In the genomic region with DNA sequence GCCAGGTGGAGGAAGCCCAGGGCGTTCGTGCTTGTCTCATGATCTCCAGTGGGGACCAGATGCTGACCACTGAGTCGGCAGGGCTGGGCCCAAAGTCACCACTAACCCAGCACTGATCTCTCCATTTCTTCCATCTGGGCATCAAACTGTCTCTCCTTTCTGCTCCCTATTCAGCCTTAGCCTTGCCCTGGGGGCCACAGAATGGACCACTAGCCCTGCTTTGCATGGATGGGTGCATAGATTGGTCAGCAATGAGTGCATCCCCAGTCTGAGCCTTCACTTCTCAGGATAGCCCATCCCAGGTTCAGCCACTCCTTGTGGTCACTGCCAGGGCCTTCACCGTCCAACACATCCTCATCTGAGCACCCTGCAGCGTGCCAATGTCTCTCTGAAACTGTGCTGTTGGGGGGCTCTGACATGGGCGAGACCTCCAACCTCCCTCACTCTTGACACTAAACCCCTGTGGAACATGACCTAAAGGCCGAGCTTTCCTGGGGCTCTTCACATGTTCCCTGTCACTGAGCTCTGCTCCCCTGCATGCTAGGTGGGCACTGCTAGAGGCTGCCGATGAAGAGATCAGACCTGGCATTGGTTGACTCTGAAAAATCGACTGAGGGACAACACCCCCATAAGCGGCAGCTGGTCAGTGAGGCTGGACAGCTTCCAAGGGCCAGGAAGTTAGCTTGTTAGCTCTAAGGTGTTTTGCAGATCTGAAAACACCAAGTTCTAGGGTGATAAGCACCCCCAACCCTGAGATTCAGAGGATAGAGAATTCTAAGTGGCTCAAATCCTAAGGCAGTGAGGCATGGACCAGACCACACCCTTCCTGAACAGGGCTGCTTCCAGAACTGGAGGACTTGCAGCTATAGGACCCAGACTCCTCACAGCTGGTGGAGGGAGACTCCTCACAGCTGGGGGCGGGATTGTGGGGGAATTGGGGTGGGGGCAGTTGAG, we compare ENCODE assay signal across 21 cellular contexts.
DNase-seq lines count a peak whose midpoint lies in the region; ATAC-seq, FAIRE-seq and TF ChIP-seq lines count a peak whose summit lies in the region.
"Had no signal": no experiment of that assay in that cellular context is flagged by ENCODE, and none has a peak within 500 bp of the region (broad histone marks: within the 10 kb centered on the region; RNA-seq: fewer than 3 reads in every experiment).

No MANE protein-coding gene starts in this region.

- H3K27me3 Mint-ChIP-seq in activated CD8-positive, alpha-beta T cell treated with anti-CD3 and anti-CD28 coated beads for 36 hours = no peaks in the 10 kb centered on the region
- H3K27me3 Mint-ChIP-seq: CD4-positive, alpha-beta T cell had no signal

- no peaks in the 10 kb centered on the region for H4K20me1 ChIP-seq in K562 (replicated peaks; ENCODE audit: control insufficient read depth, insufficient read depth, low read length)
- H4K20me1 ChIP-seq in HepG2 (ENCODE audit: insufficient read depth, low read length) = no peaks in the 10 kb centered on the region

- H3K79me2 ChIP-seq in K562 (ENCODE audit: control insufficient read depth, insufficient read depth, low read length) (no peaks in the 10 kb centered on the region), HepG2 (ENCODE audit: insufficient read depth, low read length) (peaks cover 62% of the 10 kb centered on the region)

- H3K9me3 ChIP-seq in K562 (replicated peaks; ENCODE audit: control insufficient read depth, insufficient read depth, low read depth, low read length) (no peaks in the 10 kb centered on the region), HepG2 (ENCODE audit: low read length) (no peaks in the 10 kb centered on the region), tibial artery (no peaks in the 10 kb centered on the region)
- H3K9me3 ChIP-seq: gastrocnemius medialis had no signal

- intact Hi-C loops in K562 (cut with micrococcal nuclease) = no loop called here
- intact Hi-C loops in HepG2 (cut with micrococcal nuclease; ENCODE audit: unreplicated experiment) = no loop called here
- intact Hi-C loops in tibial artery (cut with DNase I; ENCODE audit: low total_unique reads) = no loop called here
- intact Hi-C loops in activated CD8-positive, alpha-beta T cell treated with anti-CD3 and anti-CD28 coated beads for 36 hours (cut with micrococcal nuclease) = no loop called here

- H3K27ac ChIP-seq in K562 (ENCODE audit: extremely low read depth, low read depth, low read length) = no peak overlapping the region
- H3K27ac ChIP-seq in HepG2 (ENCODE audit: extremely low read length, insufficient read depth, low read length) = peak overlapping the region; percentile 93
- no peak overlapping the region for H3K27ac ChIP-seq in tibial artery
- H3K27ac ChIP-seq: gastrocnemius medialis, PC-9 had no signal

- H3K4me3 Mint-ChIP-seq in activated CD8-positive, alpha-beta T cell treated with anti-CD3 and anti-CD28 coated beads for 36 hours = no peak overlapping the region
- H3K4me3 Mint-ChIP-seq: activated naive CD4-positive, alpha-beta T cell treated with anti-CD3 and anti-CD28 coated beads for 36 hours; CD4-positive, alpha-beta T cell had no signal

- H3K27ac Mint-ChIP-seq in activated CD8-positive, alpha-beta T cell treated with anti-CD3 and anti-CD28 coated beads for 36 hours = no peak overlapping the region
- H3K27ac Mint-ChIP-seq: activated naive CD4-positive, alpha-beta T cell treated with anti-CD3 and anti-CD28 coated beads for 36 hours; CD4-positive, alpha-beta T cell had no signal

- peak; percentile 33 for DNase-seq in activated effector memory CD4-positive, alpha-beta T cell treated with anti-CD3 and anti-CD28 coated beads, Interleukin-2, amount 50 U/mL, for 16 hours
- no peak for DNase-seq in activated effector memory CD4-positive, alpha-beta T cell treated with Interleukin-2 at 50 U/mL for 16 hours
- DNase-seq in K562 (ENCODE audit: extremely low read depth in 1 of 4, low spot score in 3 of 4) (no peak), HepG2 (ENCODE audit: low spot score) (no peak), tibial artery (peak; percentile 15 to 57), midbrain (lab: John Stamatoyannopoulos, UW) (no peak)
- DNase-seq in activated CD8-positive, alpha-beta T cell treated with anti-CD3 and anti-CD28 coated beads for 36 hours = no peak
- DNase-seq in effector CD8-positive, alpha-beta T cell (lab: John Stamatoyannopoulos, UW) = no peak
- DNase-seq: activated naive CD4-positive, alpha-beta T cell treated with anti-CD3 and anti-CD28 coated beads for 36 hours; DMS53; erythroblast; NCI-H1436; NCI-H2171 treated with DMSO at 0.1 percent for 48 hours; NCI-H748 treated with DMSO at 0.1 percent for 48 hours; PC-9; stimulated activated CD4-positive, alpha-beta T cell treated with anti-CD3 and anti-CD28 coated beads, Interleukin-2, amount 100 ng/mL, for 48 hours had no signal

- peaks cover 33% of the 10 kb centered on the region in 2 experiments for H3K4me1 ChIP-seq in K562 (replicated peaks in 1 of 2; ENCODE audit: control insufficient read depth in 2 of 2, insufficient read depth in 2 of 2, low read length in 2 of 2)
- H3K4me1 ChIP-seq in HepG2 (ENCODE audit: insufficient read depth, low read length) = peaks cover 98% of the 10 kb centered on the region
- peaks cover 0 to 44% (median 38%) of the 10 kb centered on the region in 4 donors for H3K4me1 ChIP-seq in tibial artery

- H3K9me3 Mint-ChIP-seq in activated CD8-positive, alpha-beta T cell treated with anti-CD3 and anti-CD28 coated beads for 36 hours = no peaks in the 10 kb centered on the region
- H3K9me3 Mint-ChIP-seq: activated naive CD4-positive, alpha-beta T cell treated with anti-CD3 and anti-CD28 coated beads for 36 hours; CD4-positive, alpha-beta T cell had no signal

- ATAC-seq in K562 = no peak
- no peak for ATAC-seq in HepG2
- ATAC-seq in activated CD8-positive, alpha-beta T cell treated with anti-CD3 and anti-CD28 coated beads for 36 hours = no peak
- ATAC-seq: gastrocnemius medialis, SK-N-SH treated with all-trans-retinoic acid at 6 μM for 48 hours had no signal

- TF ChIP-seq RAD21 in K562 (CRISPR knock-in tag; conservative IDR thresholded peaks at IDR 0.05 in 1 of 2, IDR thresholded peaks at IDR 0.05 in 1 of 2) (no peak), HepG2 (CRISPR knock-in tag; IDR thresholded peaks at IDR 0.05) (no peak)

- H3K27me3 ChIP-seq in K562 (ENCODE audit: control insufficient read depth in 2 of 2, insufficient read depth in 2 of 2, low read length in 2 of 2) (no peaks in the 10 kb centered on the region), HepG2 (ENCODE audit: control insufficient read depth in 1 of 2, insufficient read depth in 2 of 2, low read length in 2 of 2) (no peaks in the 10 kb centered on the region; a peak in 1 of 5 replicates), tibial artery (no peaks in the 10 kb centered on the region)
- H3K27me3 ChIP-seq: gastrocnemius medialis had no signal

- H3K36me3 Mint-ChIP-seq in activated CD8-positive, alpha-beta T cell treated with anti-CD3 and anti-CD28 coated beads for 36 hours (ENCODE audit: low read depth) = no peaks in the 10 kb centered on the region

- peak; percentile 11 for FAIRE-seq in K562 (lab: Jason Lieb, UNC)
- FAIRE-seq in HepG2 (lab: Jason Lieb, UNC) = no peak
- FAIRE-seq: A204.1, HTR-8/SVneo had no signal

- BruUV-seq in K562 (replicated peaks; lab: Mats Ljungman, UMichigan) (no TSS peak), HepG2 (replicated peaks; lab: Mats Ljungman, UMichigan) (no TSS peak)

- no peak for TF ChIP-seq CTCF in K562 (IDR thresholded peaks at IDR 0.05 in 2 of 3, conservative IDR thresholded peaks at IDR 0.05 in 1 of 3; ENCODE audit: insufficient read depth in 2 of 3, low read depth in 1 of 3, low read length in 3 of 3)
- no peak for TF ChIP-seq CTCF in HepG2 (CRISPR knock-in tag; IDR thresholded peaks at IDR 0.05)
- no peak for TF ChIP-seq CTCF in tibial artery (IDR thresholded peaks at IDR 0.05)
- TF ChIP-seq CTCF in activated CD8-positive, alpha-beta T cell treated with anti-CD3 and anti-CD28 coated beads for 36 hours (IDR thresholded peaks at IDR 0.05) = no peak

- H3K9ac ChIP-seq in K562 (ENCODE audit: insufficient read depth in 1 of 2, low read depth in 2 of 2, low read length in 2 of 2) (0 out of 4 replicates have a peak overlapping the region, but pooled peaks of 1 of the 2 experiments have one; percentile 46), HepG2 (ENCODE audit: insufficient read depth, low read depth, low read length) (peak overlapping the region; percentile 91; the same call in 1 of the 2 replicates)

- WGBS in K562 (ENCODE audit: insufficient coverage, low coverage, missing lambda C conversion rate) = 43% methylated on average over 9 of the region's 11 CpGs
- 85% methylated on average over 11 of the region's 11 CpGs for WGBS in HepG2 (ENCODE audit: low lambda C conversion rate)

- CTCF ChIA-PET in K562 (lab: Yijun Ruan, JAX; ENCODE audit: low intra/inter-chr PET ratio) = no interaction called here
- CTCF ChIA-PET in HepG2 (lab: Yijun Ruan, JAX; ENCODE audit: low intra/inter-chr PET ratio, low total read pairs) = no interaction called here
- CTCF ChIA-PET in activated CD8-positive, alpha-beta T cell treated with anti-CD3 and anti-CD28 coated beads for 36 hours (lab: Charles Lee) = interaction anchor here (1.6 kb wide), 1 partner anchor 12 kb away, joined by 3 read pairs; no protein-coding TSS in a partner anchor

- TF ChIP-seq POLR2A in K562 (conservative IDR thresholded peaks at IDR 0.05) (no peak), HepG2 (IDR thresholded peaks at IDR 0.05; ENCODE audit: insufficient read depth in 1 of 2, low read depth in 2 of 2, low read length in 2 of 2) (no peak; a peak in 1 of 4 replicates)

- H3K4me3 ChIP-seq in K562 = no peak overlapping the region
- H3K4me3 ChIP-seq in HepG2 (replicated peaks in 1 of 3; ENCODE audit: insufficient read depth in 1 of 3, low read depth in 2 of 3, low read length in 3 of 3) = peak overlapping the region in 1 of 3 experiments; percentile 27; a peak in 1 of 6 replicates
- H3K4me3 ChIP-seq in tibial artery = no peak overlapping the region
- H3K4me3 ChIP-seq: gastrocnemius medialis, PC-9 had no signal

- H3K36me3 ChIP-seq in K562 (ENCODE audit: control insufficient read depth, insufficient read depth, low read length) (no peaks in the 10 kb centered on the region), HepG2 (replicated peaks in 1 of 2; ENCODE audit: control insufficient read depth in 1 of 2, insufficient read depth in 2 of 2, low read length in 2 of 2) (peaks cover 0 to 2% of the 10 kb centered on the region in 2 experiments; a peak in 3 of 5 replicates), tibial artery (no peaks in the 10 kb centered on the region)
- H3K36me3 ChIP-seq: gastrocnemius medialis had no signal

- TF ChIP-seq EP300 in K562 (IDR thresholded peaks at IDR 0.05; ENCODE audit: low read length) = no peak
- TF ChIP-seq EP300 in HepG2 (IDR thresholded peaks at IDR 0.05; ENCODE audit: low read depth in 2 of 2, low read length in 2 of 2) = no peak
- no peak for TF ChIP-seq EP300 in HepG2 (CRISPR knock-in tag; IDR thresholded peaks at IDR 0.05; ENCODE audit: borderline replicate concordance)

- H2AFZ ChIP-seq in K562 (ENCODE audit: low read depth, low read length) = no peak overlapping the region
- no peak overlapping the region for H2AFZ ChIP-seq in HepG2 (ENCODE audit: low read length)
- H2AFZ ChIP-seq: PC-9 had no signal

- in situ Hi-C loops in K562 (cut with MboI) = no loop called here
- in situ Hi-C loops in HepG2 (cut with HindIII; ENCODE audit: extremely low pct_ligation_motif_present, low pct_unique_long_range_greater_than_20kb) = no loop called here

- POLR2A ChIA-PET in K562 (lab: Yijun Ruan, JAX) = interaction anchor here (0.9 to 1.3 kb wide), 3 partner anchors 8 to 43 kb away, joined by 3 to 5 read pairs (median 3); no protein-coding TSS in a partner anchor
- POLR2A ChIA-PET in HepG2 (lab: Yijun Ruan, JAX) = interaction anchor here (0.8 to 36.8 kb wide), 13 partner anchors 11 to 137 kb away, joined by 3 to 1537 read pairs (median 5); a partner anchor contains a TSS
- POLR2A ChIA-PET in activated CD8-positive, alpha-beta T cell treated with anti-CD3 and anti-CD28 coated beads for 36 hours (lab: Charles Lee) = interaction anchor here (1.0 kb wide), 1 partner anchor 22 kb away, joined by 3 read pairs; no protein-coding TSS in a partner anchor

- H3K4me1 Mint-ChIP-seq in activated CD8-positive, alpha-beta T cell treated with anti-CD3 and anti-CD28 coated beads for 36 hours (ENCODE audit: low read depth) = no peaks in the 10 kb centered on the region

- H3K9me1 ChIP-seq in K562 (ENCODE audit: control insufficient read depth, insufficient read depth, low read length) = no peaks in the 10 kb centered on the region

- H3K4me2 ChIP-seq in K562 (ENCODE audit: insufficient read depth, low read length) (no peak overlapping the region), HepG2 (ENCODE audit: low read depth, low read length) (peak overlapping the region; percentile 93)
- H3K4me2 ChIP-seq: PC-9 had no signal

Comparison
In these comparisons a context has a peak if more than half of its experiments do, and no peak if none do; other contexts are left out.
1. DNase-seq: peak in activated effector memory CD4-positive, alpha-beta T cell treated with anti-CD3 and anti-CD28 coated beads, Interleukin-2, amount 50 U/mL, for 16 hours (single experiment) and tibial artery (2 of 2); none in activated effector memory CD4-positive, alpha-beta T cell treated with Interleukin-2 at 50 U/mL for 16 hours (single experiment), K562 (0 of 4), HepG2 (single experiment), activated CD8-positive, alpha-beta T cell treated with anti-CD3 and anti-CD28 coated beads for 36 hours (single experiment), effector CD8-positive, alpha-beta T cell (single experiment) and midbrain (single experiment).